Comparison of ENCODE assay signal across 12 cellular contexts in the genomic region with DNA sequence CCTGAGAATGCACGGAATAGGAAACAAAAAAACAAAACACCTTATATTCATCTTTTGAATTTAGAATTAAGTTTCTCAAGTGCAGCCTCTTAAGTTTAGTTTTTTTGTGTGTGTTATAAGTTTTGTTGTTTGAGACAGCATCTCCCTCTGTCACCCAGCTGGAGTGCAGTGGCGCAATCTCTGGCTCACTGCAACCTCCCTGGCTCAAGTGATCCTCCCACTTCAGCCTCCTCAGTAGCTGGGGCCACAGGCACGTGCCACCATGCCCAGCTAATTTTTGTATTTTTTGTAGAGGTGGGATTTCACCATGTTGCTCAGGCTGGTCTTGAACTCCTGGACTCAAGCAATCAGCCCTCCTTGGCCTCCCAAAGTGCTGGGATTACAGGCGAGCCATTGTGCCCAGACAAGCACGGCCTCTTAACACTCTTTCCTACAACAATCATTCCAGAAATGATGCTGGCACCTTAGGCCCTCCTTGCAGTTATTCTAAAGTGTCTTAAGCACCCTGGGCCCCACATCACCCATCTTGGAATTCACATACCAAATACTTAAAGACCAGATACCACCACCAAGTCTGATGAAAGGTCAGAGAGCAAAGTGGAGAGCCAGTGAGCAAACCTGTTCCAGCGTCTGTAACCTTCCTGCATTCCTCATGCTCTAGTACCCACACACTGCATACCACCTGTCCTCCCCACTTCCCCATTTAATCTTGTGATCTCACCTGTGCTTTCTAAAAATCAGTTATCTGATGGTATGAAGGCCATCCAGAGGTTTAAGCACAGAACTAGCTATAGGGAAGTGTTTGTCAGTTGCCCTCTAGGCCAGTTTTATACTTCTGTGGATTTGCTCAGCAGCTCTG. TPM values are rescaled to one million over a fixed set of nuclear protein-coding genes. Genes with fewer than 3 reads are reported as not detected.
A peak's percentile ranks its signal among the peaks of the same experiment; 100 is the strongest.
DNase-seq lines count a peak whose midpoint lies in the region; ATAC-seq and TF ChIP-seq lines count a peak whose summit lies in the region.
"Had no signal": no experiment of that assay in that cellular context is flagged by ENCODE, and none has a peak within 500 bp of the region (broad histone marks: within the 10 kb centered on the region; RNA-seq: fewer than 3 reads in every experiment).

No MANE protein-coding gene starts in this region.

- H3K9me3 ChIP-seq in left lung (no peaks in the 10 kb centered on the region), body of pancreas (no peaks in the 10 kb centered on the region), heart right ventricle (no peaks in the 10 kb centered on the region)

- TF ChIP-seq POLR2A in body of pancreas (IDR thresholded peaks at IDR 0.05), result no peak

- peaks cover 89% of the 10 kb centered on the region for H3K4me1 Mint-ChIP-seq in stimulated activated naive CD8-positive, alpha-beta T cell treated with anti-CD3 and anti-CD28 coated beads, Interleukin-15, Interleukin-2, amounts not matched to agents 100 ng/mL and 50 ng/mL, for 24 hours (ENCODE audit: low read depth)
- H3K4me1 Mint-ChIP-seq in activated CD8-positive, alpha-beta T cell treated with anti-CD3 and anti-CD28 coated beads for 36 hours (ENCODE audit: low read depth), result peaks cover 87% of the 10 kb centered on the region

- ATAC-seq in stimulated activated naive CD8-positive, alpha-beta T cell treated with anti-CD3 and anti-CD28 coated beads, Interleukin-15, Interleukin-2, amounts not matched to agents 100 U/mL and 50 U/mL, for 24 hours, result no peak
- no peak for ATAC-seq in activated CD8-positive, alpha-beta T cell treated with anti-CD3 and anti-CD28 coated beads for 36 hours
- ATAC-seq in left lung (peak; percentile 59), body of pancreas (no peak), GM21515 (IDR thresholded peaks at IDR 0.05; ENCODE audit: unreplicated experiment) (no peak), heart right ventricle (no peak)

- POLR2A ChIA-PET in activated CD8-positive, alpha-beta T cell treated with anti-CD3 and anti-CD28 coated beads for 36 hours (lab: Charles Lee), result interaction anchor here (0.8 to 39.8 kb wide), 4 partner anchors 11 to 119 kb away, joined by 3 to 1862 read pairs (median 4); a partner anchor contains a TSS

- intact Hi-C loops in activated CD8-positive, alpha-beta T cell treated with anti-CD3 and anti-CD28 coated beads for 36 hours (cut with micrococcal nuclease), result no loop called here
- intact Hi-C loops in left lung (cut with DNase I), result no loop called here
- intact Hi-C loops in body of pancreas (cut with DNase I), result no loop called here
- intact Hi-C loops in heart right ventricle (cut with DNase I), result no loop called here

- no peaks in the 10 kb centered on the region for H3K27me3 Mint-ChIP-seq in stimulated activated naive CD8-positive, alpha-beta T cell treated with anti-CD3 and anti-CD28 coated beads, Interleukin-15, Interleukin-2, amounts not matched to agents 100 ng/mL and 50 ng/mL, for 24 hours
- no peaks in the 10 kb centered on the region for H3K27me3 Mint-ChIP-seq in activated CD8-positive, alpha-beta T cell treated with anti-CD3 and anti-CD28 coated beads for 36 hours

- TF ChIP-seq CTCF in activated CD8-positive, alpha-beta T cell treated with anti-CD3 and anti-CD28 coated beads for 36 hours (IDR thresholded peaks at IDR 0.05), result no peak
- TF ChIP-seq CTCF in left lung (IDR thresholded peaks at IDR 0.05), result no peak
- no peak for TF ChIP-seq CTCF in body of pancreas (IDR thresholded peaks at IDR 0.05)
- TF ChIP-seq CTCF in heart right ventricle (IDR thresholded peaks at IDR 0.05), result no peak

- no peak for DNase-seq in stimulated activated naive CD8-positive, alpha-beta T cell treated with anti-CD3 and anti-CD28 coated beads, Interleukin-15, Interleukin-2, amounts not matched to agents 100 U/mL and 50 U/mL, for 24 hours
- DNase-seq in activated CD8-positive, alpha-beta T cell treated with anti-CD3 and anti-CD28 coated beads for 36 hours, result no peak
- DNase-seq in left lung (no peak), body of pancreas (no peak), heart right ventricle (no peak), NCI-H1417 (lab: John Stamatoyannopoulos, UW) (no peak)
- DNase-seq: KG1, NCI-H1436, NCI-H226 had no signal

- H3K36me3 Mint-ChIP-seq in stimulated activated naive CD8-positive, alpha-beta T cell treated with anti-CD3 and anti-CD28 coated beads, Interleukin-15, Interleukin-2, amounts not matched to agents 100 ng/mL and 50 ng/mL, for 24 hours (ENCODE audit: low read depth), result no peaks in the 10 kb centered on the region
- H3K36me3 Mint-ChIP-seq in activated CD8-positive, alpha-beta T cell treated with anti-CD3 and anti-CD28 coated beads for 36 hours (ENCODE audit: low read depth), result peaks cover 4% of the 10 kb centered on the region

- peak overlapping the region; percentile 82 for H3K27ac Mint-ChIP-seq in stimulated activated naive CD8-positive, alpha-beta T cell treated with anti-CD3 and anti-CD28 coated beads, Interleukin-15, Interleukin-2, amounts not matched to agents 100 ng/mL and 50 ng/mL, for 24 hours
- H3K27ac Mint-ChIP-seq in activated CD8-positive, alpha-beta T cell treated with anti-CD3 and anti-CD28 coated beads for 36 hours, result peak overlapping the region; percentile 72

- no peak overlapping the region for H3K4me3 ChIP-seq in left lung
- no peak overlapping the region for H3K4me3 ChIP-seq in body of pancreas
- no peak overlapping the region for H3K4me3 ChIP-seq in heart right ventricle
- H3K4me3 ChIP-seq: cardiac muscle cell had no signal

- no peak overlapping the region for H3K4me3 Mint-ChIP-seq in stimulated activated naive CD8-positive, alpha-beta T cell treated with anti-CD3 and anti-CD28 coated beads, Interleukin-15, Interleukin-2, amounts not matched to agents 100 ng/mL and 50 ng/mL, for 24 hours
- no peak overlapping the region for H3K4me3 Mint-ChIP-seq in activated CD8-positive, alpha-beta T cell treated with anti-CD3 and anti-CD28 coated beads for 36 hours

- peaks cover 0 to 13% of the 10 kb centered on the region in 2 donors for H3K4me1 ChIP-seq in left lung
- H3K4me1 ChIP-seq in body of pancreas, result no peaks in the 10 kb centered on the region
- H3K4me1 ChIP-seq in heart right ventricle, result peaks cover 0 to 17% (median 0%) of the 10 kb centered on the region in 9 donors

- H3K27me3 ChIP-seq in left lung (no peaks in the 10 kb centered on the region), body of pancreas (no peaks in the 10 kb centered on the region), heart right ventricle (no peaks in the 10 kb centered on the region)
- H3K27me3 ChIP-seq: cardiac muscle cell had no signal

- CTCF ChIA-PET in activated CD8-positive, alpha-beta T cell treated with anti-CD3 and anti-CD28 coated beads for 36 hours (lab: Charles Lee), result interaction anchor here (0.9 to 9.3 kb wide), 4 partner anchors 11 to 68 kb away, joined by 3 to 197 read pairs (median 3); a partner anchor contains a TSS

- 75 to 77% methylated on average over 6 of the region's 6 CpGs for WGBS in body of pancreas, 2 donors
- 89 to 92% methylated on average over 6 of the region's 6 CpGs for WGBS in heart right ventricle, 2 donors

- H3K36me3 ChIP-seq in left lung (no peaks in the 10 kb centered on the region), body of pancreas (replicated peaks in 1 of 2; ENCODE audit: insufficient read depth in 1 of 2, low read depth in 2 of 2) (no peaks in the 10 kb centered on the region), heart right ventricle (no peaks in the 10 kb centered on the region)
- H3K36me3 ChIP-seq: cardiac muscle cell had no signal

- no peaks in the 10 kb centered on the region for H3K9me3 Mint-ChIP-seq in stimulated activated naive CD8-positive, alpha-beta T cell treated with anti-CD3 and anti-CD28 coated beads, Interleukin-15, Interleukin-2, amounts not matched to agents 100 ng/mL and 50 ng/mL, for 24 hours
- H3K9me3 Mint-ChIP-seq in activated CD8-positive, alpha-beta T cell treated with anti-CD3 and anti-CD28 coated beads for 36 hours, result no peaks in the 10 kb centered on the region

- H3K27ac ChIP-seq in left lung (no peak overlapping the region), body of pancreas (no peak overlapping the region), heart right ventricle (no peak overlapping the region)
- H3K27ac ChIP-seq: cardiac muscle cell had no signal

RNA-seq across cellular contexts. Expression of a gene that starts 6.9 kb away (rescaled TPM):
- total RNA-seq in activated CD8-positive, alpha-beta T cell treated with anti-CD3 and anti-CD28 coated beads for 36 hours, result 10 to 100 TPM; 68.6 to 71.5 TPM
- total RNA-seq in left lung (10 to 100 TPM; 72.6 to 92.5 TPM), body of pancreas (100 to 1,000 TPM in 1 of 2 donors, 10 to 100 TPM in 1; 40.5 to 115 TPM), heart right ventricle (10 to 100 TPM; 43.6 to 63.4 (median 52.7) TPM)
- polyA plus RNA-seq in heart right ventricle, result 10 to 100 TPM; 17.4 to 43.7 TPM

RNA-seq across cellular contexts. Expression of a gene that starts 40.8 kb away (rescaled TPM):
- 10 to 100 TPM; 16.1 to 17.8 TPM for total RNA-seq in activated CD8-positive, alpha-beta T cell treated with anti-CD3 and anti-CD28 coated beads for 36 hours
- 1 to 10 TPM; 1.7 to 3.8 TPM for total RNA-seq in left lung
- total RNA-seq in body of pancreas, result 1 to 10 TPM; 1.0 to 1.6 TPM
- 1 to 10 TPM in 9 of 10 donors, under 1 TPM in 1; 0.77 to 8.6 (median 3.1) TPM for total RNA-seq in heart right ventricle
- polyA plus RNA-seq in heart right ventricle, result 1 to 10 TPM in 1 of 2 donors, under 1 TPM in 1; 0.33 to 2.1 TPM

RNA-seq across cellular contexts. Expression of a gene that starts 41.0 kb away (rescaled TPM):
- total RNA-seq in activated CD8-positive, alpha-beta T cell treated with anti-CD3 and anti-CD28 coated beads for 36 hours, result 1,000 to 10,000 TPM; 4,476 to 4,587 TPM
- total RNA-seq in left lung (1,000 to 10,000 TPM; 4,127 to 5,072 TPM), body of pancreas (100 to 1,000 TPM; 774 to 835 TPM), heart right ventricle (1,000 to 10,000 TPM in 6 of 10 donors, 100 to 1,000 TPM in 4; 782 to 5,382 (median 1,085) TPM)
- 1,000 to 10,000 TPM in 1 of 2 donors, 100 to 1,000 TPM in 1; 833 to 1,897 TPM for polyA plus RNA-seq in heart right ventricle
